Comparison of ENCODE assay signal across 10 cellular contexts in the genomic region with DNA sequence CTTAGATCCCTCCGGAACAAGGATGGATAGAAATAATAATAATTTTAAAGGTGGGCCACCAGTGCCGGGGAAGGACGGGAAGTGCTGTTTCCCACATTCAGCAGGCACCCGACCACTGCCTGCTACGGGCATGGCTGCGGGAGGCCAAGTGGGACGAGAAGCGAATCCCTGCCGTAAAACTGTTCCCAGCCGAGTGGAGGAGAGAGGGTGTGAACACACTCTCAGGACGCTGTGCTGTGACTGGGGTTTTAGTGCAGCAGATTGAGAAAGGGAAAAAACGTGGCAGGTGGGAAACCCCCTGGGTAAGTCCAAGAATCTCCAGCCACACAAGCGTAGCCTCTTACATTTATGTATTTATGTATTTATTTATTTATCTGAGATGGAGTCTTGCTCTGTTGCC.
DNase-seq lines count a peak whose midpoint lies in the region; ATAC-seq and TF ChIP-seq lines count a peak whose summit lies in the region.
"Had no signal": no experiment of that assay in that cellular context is flagged by ENCODE, and none has a peak within 500 bp of the region (broad histone marks: within the 10 kb centered on the region; RNA-seq: fewer than 3 reads in every experiment).

No MANE protein-coding gene starts in this region.

- TF ChIP-seq EP300 in ovary (IDR thresholded peaks at IDR 0.05) (no peak), tibial nerve (IDR thresholded peaks at IDR 0.05) (no peak)

- no peak overlapping the region for H3K27ac Mint-ChIP-seq in activated naive CD8-positive, alpha-beta T cell treated with anti-CD3 and anti-CD28 coated beads, Interleukin-2, amount 10 ng/mL, durations not matched to agents 7 days and 5 days

- peaks cover 18% of the 10 kb centered on the region for H3K4me1 Mint-ChIP-seq in activated naive CD8-positive, alpha-beta T cell treated with anti-CD3 and anti-CD28 coated beads, Interleukin-2, amount 10 ng/mL, durations not matched to agents 7 days and 5 days

- POLR2A ChIA-PET in activated naive CD8-positive, alpha-beta T cell treated with anti-CD3 and anti-CD28 coated beads, Interleukin-2, amount 10 ng/mL, durations not matched to agents 7 days and 5 days (lab: Charles Lee) = no interaction called here

- H4K8ac ChIP-seq in mesenchymal stem cell (ENCODE audit: low read length) = no peak overlapping the region

- H3K27me3 Mint-ChIP-seq in activated naive CD8-positive, alpha-beta T cell treated with anti-CD3 and anti-CD28 coated beads, Interleukin-2, amount 10 ng/mL, durations not matched to agents 7 days and 5 days = peaks cover 37% of the 10 kb centered on the region

- no peak overlapping the region for H2BK12ac ChIP-seq in mesenchymal stem cell (ENCODE audit: low read length in 2 of 2)

- H3K9me3 Mint-ChIP-seq in activated naive CD8-positive, alpha-beta T cell treated with anti-CD3 and anti-CD28 coated beads, Interleukin-2, amount 10 ng/mL, durations not matched to agents 7 days and 5 days = peaks cover 17% of the 10 kb centered on the region

- H3K27ac ChIP-seq in ovary (no peak overlapping the region), tibial nerve (no peak overlapping the region), mesenchymal stem cell (ENCODE audit: low read length, poor library complexity, severe bottlenecking) (no peak overlapping the region)

- TF ChIP-seq CTCF in GM12865 (IDR thresholded peaks at IDR 0.05; ENCODE audit: insufficient read depth, low read depth, low read length, missing control alignments) (no peak), ovary (IDR thresholded peaks at IDR 0.05) (no peak), tibial nerve (IDR thresholded peaks at IDR 0.05) (no peak)

- H3K23ac ChIP-seq in mesenchymal stem cell (ENCODE audit: low read length in 2 of 2) = no peak overlapping the region

- H3K79me1 ChIP-seq in mesenchymal stem cell (replicated peaks; ENCODE audit: low read length, poor library complexity, severe bottlenecking) = no peaks in the 10 kb centered on the region

- H2AK5ac ChIP-seq in mesenchymal stem cell (ENCODE audit: low read length, severe bottlenecking) = no peak overlapping the region

- no peak overlapping the region for H3K4me2 ChIP-seq in mesenchymal stem cell (ENCODE audit: low read length, poor library complexity, severe bottlenecking)

- no peak overlapping the region for H3K9ac ChIP-seq in mesenchymal stem cell (ENCODE audit: low read length)

- no peak overlapping the region for H2BK5ac ChIP-seq in mesenchymal stem cell (ENCODE audit: low read depth, low read length, poor library complexity, severe bottlenecking)

- peaks cover 15% of the 10 kb centered on the region for H3K36me3 Mint-ChIP-seq in activated naive CD8-positive, alpha-beta T cell treated with anti-CD3 and anti-CD28 coated beads, Interleukin-2, amount 10 ng/mL, durations not matched to agents 7 days and 5 days
- H3K36me3 Mint-ChIP-seq: CD4-positive, CD25-positive, alpha-beta regulatory T cell had no signal

- H3K27me3 ChIP-seq in ovary (no peaks in the 10 kb centered on the region), tibial nerve (no peaks in the 10 kb centered on the region), mesenchymal stem cell (ENCODE audit: control insufficient read depth in 1 of 2, insufficient read depth in 1 of 2, low read length in 2 of 2) (no peaks in the 10 kb centered on the region)

- no peak overlapping the region for H2AFZ ChIP-seq in mesenchymal stem cell (ENCODE audit: low read depth, low read length)

- 60 to 65% (median 61%) methylated on average over 13 of the region's 13 CpGs for WGBS in ovary, 3 donors
- WGBS in tibial nerve, 2 donors = 55 to 62% methylated on average over 13 of the region's 13 CpGs
- WGBS in mesenchymal stem cell = 82% methylated on average over 11 of the region's 13 CpGs

- H2BK120ac ChIP-seq in mesenchymal stem cell (ENCODE audit: low read depth, low read length) = no peak overlapping the region

- H3K14ac ChIP-seq in mesenchymal stem cell (ENCODE audit: low read length in 2 of 2) = no peak overlapping the region

- no peaks in the 10 kb centered on the region for H3K9me3 ChIP-seq in ovary
- peaks cover 0 to 21% (median 0%) of the 10 kb centered on the region in 4 donors for H3K9me3 ChIP-seq in tibial nerve
- H3K9me3 ChIP-seq in mesenchymal stem cell (ENCODE audit: control insufficient read depth, low read length) = no peaks in the 10 kb centered on the region

- no peaks in the 10 kb centered on the region for H3K4me1 ChIP-seq in ovary (ENCODE audit: insufficient read depth)
- no peaks in the 10 kb centered on the region for H3K4me1 ChIP-seq in tibial nerve
- peaks cover 1% of the 10 kb centered on the region for H3K4me1 ChIP-seq in mesenchymal stem cell (ENCODE audit: control insufficient read depth, insufficient read depth, low read depth, low read length)

- no peak for TF ChIP-seq POLR2A in ovary (IDR thresholded peaks at IDR 0.05)
- TF ChIP-seq POLR2A in tibial nerve (IDR thresholded peaks at IDR 0.05) = no peak

- no peak overlapping the region for H3K4ac ChIP-seq in mesenchymal stem cell (ENCODE audit: low read depth in 1 of 2, low read length in 2 of 2)

- no peak overlapping the region for H3K4me3 Mint-ChIP-seq in activated naive CD8-positive, alpha-beta T cell treated with anti-CD3 and anti-CD28 coated beads, Interleukin-2, amount 10 ng/mL, durations not matched to agents 7 days and 5 days

- H3K4me3 ChIP-seq in GM12865 (ENCODE audit: low read depth, low read length) (no peak overlapping the region), ovary (no peak overlapping the region), tibial nerve (no peak overlapping the region), mesenchymal stem cell (ENCODE audit: insufficient read depth in 1 of 2, low read depth in 1 of 2, low read length in 2 of 2) (no peak overlapping the region)

- H3K36me3 ChIP-seq in ovary (no peaks in the 10 kb centered on the region), tibial nerve (no peaks in the 10 kb centered on the region), mesenchymal stem cell (ENCODE audit: control insufficient read depth in 1 of 2, insufficient read depth in 2 of 2, low read depth in 1 of 2, low read length in 2 of 2) (no peaks in the 10 kb centered on the region)

- no peak overlapping the region for H2BK15ac ChIP-seq in mesenchymal stem cell (ENCODE audit: low read depth, poor library complexity, severe bottlenecking)

- intact Hi-C loops in ovary (cut with DNase I) = no loop called here

- DNase-seq in GM12865 (ENCODE audit: low read depth) = peak; percentile 79
- peak; percentile 5 for DNase-seq in activated naive CD8-positive, alpha-beta T cell treated with anti-CD3 and anti-CD28 coated beads, Interleukin-2, amount 10 ng/mL, durations not matched to agents 7 days and 5 days
- DNase-seq in ovary = no peak
- DNase-seq in germinal center (ENCODE audit: low spot score) = no peak
- DNase-seq in tibial nerve (ENCODE audit: low spot score in 2 of 2) = no peak
- no peak for DNase-seq in mesenchymal stem cell
- DNase-seq: CD4-positive, CD25-positive, alpha-beta regulatory T cell had no signal

- no peak overlapping the region for H3K18ac ChIP-seq in mesenchymal stem cell (ENCODE audit: low read depth in 1 of 2, low read length in 2 of 2)

- peak; percentile 78 for ATAC-seq in GM18907 (IDR thresholded peaks at IDR 0.05; ENCODE audit: unreplicated experiment)
- peak; percentile 76 for ATAC-seq in HG02870 (IDR thresholded peaks at IDR 0.05; ENCODE audit: unreplicated experiment)
- no peak for ATAC-seq in activated naive CD8-positive, alpha-beta T cell treated with anti-CD3 and anti-CD28 coated beads, Interleukin-2, amount 10 ng/mL, durations not matched to agents 7 days and 5 days (ENCODE audit: low read depth)
- ATAC-seq: HepG2 had no signal

- no peak overlapping the region for H4K91ac ChIP-seq in mesenchymal stem cell (ENCODE audit: low read length)

Comparison
In these comparisons a context has a peak if more than half of its experiments do, and no peak if none do; other contexts are left out.
1. DNase-seq: peak in GM12865 (single experiment) and activated naive CD8-positive, alpha-beta T cell treated with anti-CD3 and anti-CD28 coated beads, Interleukin-2, amount 10 ng/mL, durations not matched to agents 7 days and 5 days (single experiment); none in ovary (0 of 5), germinal center (single experiment), tibial nerve (0 of 2) and mesenchymal stem cell (single experiment).